ENCODE assay signal across 30 cellular contexts in the genomic region with DNA sequence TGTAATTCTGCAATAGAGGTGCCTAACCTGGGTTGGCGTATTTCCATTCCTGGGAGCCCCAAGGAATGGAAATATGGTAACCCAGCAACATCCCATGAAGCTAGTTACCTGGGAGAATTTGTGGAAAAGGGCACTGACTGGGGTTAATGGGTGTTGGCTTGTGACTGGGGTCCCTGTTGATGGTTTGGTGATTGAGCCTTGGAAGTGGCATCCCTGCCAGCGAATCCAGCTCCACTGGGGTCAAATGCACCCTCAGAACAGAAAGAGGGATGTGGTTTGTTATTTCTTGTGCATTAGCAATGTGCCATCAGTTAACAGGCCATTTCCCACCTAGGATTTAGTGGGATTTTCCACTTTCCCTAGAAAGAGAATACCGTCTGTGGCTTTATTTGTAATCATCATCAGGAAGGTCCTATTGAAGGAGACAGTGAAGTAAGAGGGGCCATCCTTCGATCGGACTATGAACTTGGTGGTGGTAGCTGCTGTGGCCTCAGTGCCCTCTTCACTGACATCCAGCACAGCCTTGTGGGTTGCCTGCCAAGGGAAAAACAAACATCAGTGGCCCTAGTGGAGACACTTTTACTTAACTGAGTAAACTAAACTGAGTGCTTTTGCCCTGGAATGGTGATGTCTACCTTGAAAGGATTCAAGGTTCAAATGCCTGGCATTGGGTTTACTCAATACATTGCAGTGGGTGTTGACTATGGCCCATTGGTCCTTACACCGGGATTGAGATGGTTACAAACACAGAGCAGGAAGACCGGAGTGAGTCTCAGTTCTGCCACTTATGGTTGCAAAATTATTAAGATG. TPM values are rescaled to one million over a fixed set of nuclear protein-coding genes. Genes with fewer than 3 reads are reported as not detected.
"Had no signal": no experiment of that assay in that cellular context is flagged by ENCODE, and none has a peak within 500 bp of the region (broad histone marks: within the 10 kb centered on the region; RNA-seq: fewer than 3 reads in every experiment).

No MANE protein-coding gene starts in this region.

- H3K4me1 ChIP-seq: heart right ventricle, neural progenitor cell, prostate gland, spleen, testis, tibial artery had no signal

- H3K4me3 ChIP-seq: esophagus squamous epithelium, heart right ventricle, neural progenitor cell, prostate gland, skin epidermis, spleen, testis, tibial artery had no signal

- ATAC-seq: heart right ventricle; naive thymus-derived CD4-positive, alpha-beta T cell; right cardiac atrium; stimulated activated memory B cell treated with anti-CD40 and anti-IgM and Interleukin-4, amounts not matched to agents 10 μg/mL and 1 μg/mL and 100 μg/mL, for 72 hours; stimulated activated naive CD8-positive, alpha-beta T cell treated with anti-CD3 and anti-CD28 coated beads, Interleukin-15, Interleukin-2, amounts not matched to agents 100 U/mL and 50 U/mL, for 24 hours had no signal

- H2AFZ ChIP-seq: neural progenitor cell had no signal

- FAIRE-seq: colon, endothelial cell of umbilical vein, islet of Langerhans had no signal

- H3K9ac ChIP-seq: neural progenitor cell had no signal

- H3K36me3 ChIP-seq: esophagus squamous epithelium, heart right ventricle, neural progenitor cell, prostate gland, spleen, tibial artery had no signal

- DNase-seq: effector CD8-positive, alpha-beta T cell; esophagus squamous epithelium; foreskin melanocyte; glutamatergic neuron; heart right ventricle; hippocampal formation; kidney glomerular epithelial cell; mesenchymal stem cell; naive thymus-derived CD4-positive, alpha-beta T cell; right cardiac atrium; spleen; stimulated activated CD4-positive, alpha-beta T cell treated with anti-CD3 and anti-CD28 coated beads, Interleukin-4, amount 100 ng/mL, for 4 hours; stimulated activated naive CD8-positive, alpha-beta T cell treated with anti-CD3 and anti-CD28 coated beads, Interleukin-15, Interleukin-2, amounts not matched to agents 100 U/mL and 50 U/mL, for 24 hours; substantia nigra; testis; tibial artery had no signal

- H3K27ac ChIP-seq: esophagus squamous epithelium, heart right ventricle, neural progenitor cell, prostate gland, skin epidermis, spleen, testis, tibial artery had no signal

- H3K4me2 ChIP-seq: neural progenitor cell had no signal

- H3K27me3 ChIP-seq: esophagus squamous epithelium, neural progenitor cell, testis, tibial artery had no signal

- H3K9me3 ChIP-seq: prostate gland, testis had no signal

RNA-seq across cellular contexts. Expression of a gene that starts 10.4 kb away (rescaled TPM):
- total RNA-seq: cerebellum; endothelial cell of umbilical vein; epithelial cell of proximal tubule; esophagus squamous epithelium; heart right ventricle; lung microvascular endothelial cell; mesothelial cell of epicardium; naive thymus-derived CD4-positive, alpha-beta T cell; osteoblast; prostate gland; right cardiac atrium; spleen; testis; urinary bladder had no signal
- polyA plus RNA-seq: endothelial cell of umbilical vein; heart right ventricle; naive thymus-derived CD4-positive, alpha-beta T cell; right cardiac atrium; spleen had no signal

RNA-seq across cellular contexts. Expression of a gene that starts 13.0 kb away (rescaled TPM):
- total RNA-seq: cerebellum; endothelial cell of umbilical vein; epithelial cell of proximal tubule; esophagus squamous epithelium; heart right ventricle; lung microvascular endothelial cell; mesothelial cell of epicardium; mucosa of gallbladder; naive thymus-derived CD4-positive, alpha-beta T cell; prostate gland; right cardiac atrium; spleen; testis; urinary bladder had no signal
- polyA plus RNA-seq: endothelial cell of umbilical vein; heart right ventricle; naive thymus-derived CD4-positive, alpha-beta T cell; right cardiac atrium; urinary bladder had no signal

RNA-seq across cellular contexts. Expression of a gene that starts 46.3 kb away (rescaled TPM):
- total RNA-seq: cerebellum; endothelial cell of umbilical vein; epithelial cell of proximal tubule; esophagus squamous epithelium; heart right ventricle; lung microvascular endothelial cell; mesothelial cell of epicardium; mucosa of gallbladder; naive thymus-derived CD4-positive, alpha-beta T cell; osteoblast; right cardiac atrium; spleen; urinary bladder had no signal
- polyA plus RNA-seq: endothelial cell of umbilical vein; heart right ventricle; naive thymus-derived CD4-positive, alpha-beta T cell; right cardiac atrium; spleen; urinary bladder had no signal
